8 cellular contexts compared by ENCODE assay signal in the genomic region with DNA sequence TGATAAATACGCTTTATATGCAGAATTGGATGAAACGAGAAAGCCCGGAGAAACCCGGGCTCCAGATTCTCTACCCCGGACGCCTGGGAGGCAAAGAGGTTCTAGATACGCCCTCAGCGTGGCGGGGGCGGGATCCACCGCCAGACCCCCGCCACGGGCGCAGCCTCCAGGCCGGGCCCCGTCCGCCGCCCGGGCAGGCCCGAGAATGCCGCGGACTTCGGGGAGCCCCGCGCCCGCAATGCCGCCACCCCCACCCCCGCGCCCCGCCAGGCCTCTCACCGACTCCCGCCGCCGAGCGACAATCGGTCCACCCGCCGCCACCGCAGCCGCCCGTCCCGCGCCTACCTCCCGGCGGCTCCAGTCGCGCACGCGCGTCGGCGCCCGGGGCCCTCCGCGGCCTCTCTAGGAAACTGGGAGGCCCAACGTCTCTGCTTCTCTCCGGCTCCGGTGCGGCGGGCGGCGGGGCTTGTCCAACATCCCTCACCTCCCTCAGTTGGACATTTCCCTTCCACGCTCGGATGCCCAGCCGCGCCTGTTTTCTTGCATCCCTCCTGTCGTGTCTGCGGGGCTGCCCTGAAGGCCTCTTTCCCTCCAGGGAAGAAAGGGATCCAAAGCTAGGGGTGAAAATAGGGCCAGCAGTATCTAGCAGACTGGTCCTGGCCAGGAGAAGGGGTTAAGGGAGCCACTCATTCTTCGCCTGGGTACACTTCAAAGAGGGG. TPM values are rescaled to one million over a fixed set of nuclear protein-coding genes. Genes with fewer than 3 reads are reported as not detected.
DNase-seq lines count a peak whose midpoint lies in the region; ATAC-seq and TF ChIP-seq lines count a peak whose summit lies in the region.

TSS of gene ZNF445 (minus strand) at position 359 of the 719 bp plus-strand sequence. CDS start 22,121 bp downstream, outside the sequence.

- H3K4me1 ChIP-seq in OCI-LY1 (ENCODE audit: insufficient read depth, low read length, severe bottlenecking) (peaks cover 17% of the 10 kb centered on the region), mononuclear cell (ENCODE audit: insufficient read depth, low read length) (peaks cover 20% of the 10 kb centered on the region)

- no peaks in the 10 kb centered on the region for H3K9me2 ChIP-seq in OCI-LY1 (ENCODE audit: low read depth, low read length)

- peaks cover 39% of the 10 kb centered on the region for H3K4me1 Mint-ChIP-seq in CD4-positive, alpha-beta T cell (ENCODE audit: low read depth)

- peak within 1 kb of the TSS; percentile 56 for H3K27ac ChIP-seq in CD4-positive, alpha-beta T cell (ENCODE audit: low read depth, low read length)
- H3K27ac ChIP-seq in OCI-LY1 (ENCODE audit: low read depth, low read length, poor library complexity, severe bottlenecking) = no peak within 1 kb of the TSS

- POLR2A ChIA-PET in CD4-positive, alpha-beta T cell (lab: Charles Lee) = interaction anchor here (1.0 to 1.9 kb wide), 4 partner anchors 33 to 139 kb away, joined by 3 to 27 read pairs (median 8); partner anchors contain the start of gene TCAIM

- peak within 1 kb of the TSS; percentile 75 for H3K9ac ChIP-seq in OCI-LY1 (ENCODE audit: low read length)

- intact Hi-C loops in CD4-positive, alpha-beta T cell (cut with DNase I, micrococcal nuclease) = loop anchor here (1.0 to 10.0 kb wide), 6 partner anchors 33 to 283 kb away; partner anchors contain the start of genes TCAIM (in 2 of the 2), KIAA1143 (in 1 of the 2), KIF15 (in 1 of the 2) and ZNF197 (in 1 of the 2)

- no peaks in the 10 kb centered on the region for H3K9me3 Mint-ChIP-seq in CD4-positive, alpha-beta T cell

- H3K79me2 ChIP-seq in OCI-LY1 (ENCODE audit: insufficient read depth, low read length) = peaks cover 24% of the 10 kb centered on the region

- H3K36me3 ChIP-seq in OCI-LY1 (ENCODE audit: insufficient read depth, low read length) = no peaks in the 10 kb centered on the region

- no peaks in the 10 kb centered on the region for H3K27me3 ChIP-seq in CD4-positive, alpha-beta T cell (ENCODE audit: control insufficient read depth, insufficient read depth, low read length)
- no peaks in the 10 kb centered on the region for H3K27me3 ChIP-seq in OCI-LY1 (ENCODE audit: insufficient read depth, low read length)
- H3K27me3 ChIP-seq in mononuclear cell (ENCODE audit: insufficient read depth, low read length) = no peaks in the 10 kb centered on the region

- no peak for TF ChIP-seq CTCF in CD4-positive, alpha-beta T cell (IDR thresholded peaks at IDR 0.05)
- TF ChIP-seq CTCF in OCI-LY1 (IDR thresholded peaks at IDR 0.05; ENCODE audit: low read length) = no peak

- no peaks in the 10 kb centered on the region for H3F3A ChIP-seq in OCI-LY1 (ENCODE audit: insufficient read depth, low read length)

- peak within 1 kb of the TSS; percentile 97 for H3K4me3 Mint-ChIP-seq in CD4-positive, alpha-beta T cell

- peak within 1 kb of the TSS; percentile 90 for H3K4me2 ChIP-seq in OCI-LY1 (ENCODE audit: low read length)

- no peaks in the 10 kb centered on the region for H3K27me3 Mint-ChIP-seq in CD4-positive, alpha-beta T cell

- CTCF ChIA-PET in CD4-positive, alpha-beta T cell (lab: Charles Lee) = no interaction called here

- peak; percentile 87 for ATAC-seq in CD4-positive, alpha-beta T cell (ENCODE audit: poor library complexity)
- ATAC-seq in GM19452 (IDR thresholded peaks at IDR 0.05; ENCODE audit: unreplicated experiment) = peak; percentile 89

- H3K9me3 ChIP-seq in CD4-positive, alpha-beta T cell (ENCODE audit: control insufficient read depth, low read length) = no peaks in the 10 kb centered on the region
- H3K9me3 ChIP-seq in OCI-LY1 (ENCODE audit: low read length) (no peaks in the 10 kb centered on the region), mononuclear cell (ENCODE audit: low read depth, low read length) (no peaks in the 10 kb centered on the region)

- 0 out of 2 replicates have a peak within 1 kb of the TSS, but pooled peaks have one; percentile 26 for H2AFZ ChIP-seq in OCI-LY1 (ENCODE audit: low read length)

- peak; percentile 53 to 78 (median 64) for DNase-seq in CD4-positive, alpha-beta T cell
- DNase-seq in HS-27A (ENCODE audit: low read depth) (peak; percentile 30), epidermal melanocyte (ENCODE audit: insufficient read length, low spot score) (peak; percentile 76)
- DNase-seq in activated CD8-positive, alpha-beta memory T cell treated with anti-CD3 and anti-CD28 coated beads, Interleukin-2, amount 50 U/mL, for 4 hours = peak; percentile 75
- peak; percentile 45 to 61 for DNase-seq in stimulated activated CD8-positive, alpha-beta memory T cell treated with anti-CD3 and anti-CD28 coated beads, Interleukin-2, amount 100 ng/mL, for 1 hour (ENCODE audit: low read depth in 2 of 2)

- H3K27ac Mint-ChIP-seq in CD4-positive, alpha-beta T cell = peak within 1 kb of the TSS; percentile 93

- no peaks in the 10 kb centered on the region for H4K20me1 ChIP-seq in OCI-LY1 (ENCODE audit: insufficient read depth, low read length)

- H3K36me3 Mint-ChIP-seq in CD4-positive, alpha-beta T cell (ENCODE audit: low read depth) = peaks cover 5% of the 10 kb centered on the region

- peak within 1 kb of the TSS; percentile 79 for H3K4me3 ChIP-seq in OCI-LY1 (ENCODE audit: low read depth, low read length, poor library complexity, severe bottlenecking)
- peak within 1 kb of the TSS; percentile 71 for H3K4me3 ChIP-seq in mononuclear cell (ENCODE audit: low read length)

RNA-seq across cellular contexts. Expression of gene ZNF445, which starts in this region (rescaled TPM):
- total RNA-seq in CD4-positive, alpha-beta T cell = 1 to 10 TPM; 6.1 to 6.6 TPM
- 2.8 TPM for total RNA-seq in mononuclear cell
